ENCODE assay signal across 1 cellular context in the genomic region with DNA sequence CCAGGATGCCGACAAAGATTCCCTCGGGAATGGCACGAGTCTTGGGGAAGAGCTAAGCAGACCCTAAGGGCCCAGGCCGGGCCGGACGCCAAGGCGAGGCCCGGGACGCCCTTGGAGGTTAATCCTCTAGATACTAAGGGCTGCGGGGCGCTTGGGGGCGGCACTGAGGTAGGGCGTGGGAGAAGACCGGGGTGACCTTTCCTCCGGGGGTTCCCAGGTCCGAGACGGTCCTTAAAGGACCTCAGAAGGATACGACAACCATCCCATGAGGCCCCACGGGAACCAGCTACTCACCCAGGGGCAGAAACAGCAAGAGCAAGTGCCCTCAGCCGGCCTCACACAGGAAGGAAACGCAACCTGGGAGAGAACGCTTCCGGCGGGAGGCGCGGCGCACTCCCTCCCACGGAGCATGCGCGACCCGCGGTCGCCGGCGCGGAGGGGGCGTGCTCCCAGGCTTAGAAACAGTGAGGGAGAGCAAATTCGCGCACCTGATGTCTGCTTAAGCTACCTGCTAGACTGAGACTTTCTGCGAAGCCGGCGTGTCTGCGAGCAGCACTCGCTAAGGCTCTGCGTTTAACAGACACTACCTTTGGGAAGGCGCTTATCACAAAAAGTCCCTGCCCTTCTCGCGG.
TF ChIP-seq lines count a peak whose summit lies in the region.

Gene ATAD1, minus strand, starts transcription at position 354 of the 632 bp plus-strand sequence. CDS start 3,627 bp downstream, outside the sequence.

TF ChIP-seq in K562, 482 proteins besides CTCF, POLR2A, EP300 and RAD21 (continued from another document and continues in another):
- no peak for TF ChIP-seq PATZ1 (CRISPR knock-in tag; IDR thresholded peaks at IDR 0.05; ENCODE audit: borderline replicate concordance)
- no peak for TF ChIP-seq PHTF2 (CRISPR knock-in tag; IDR thresholded peaks at IDR 0.05)
- peak; percentile 71 for TF ChIP-seq HMGN3 (IDR thresholded peaks at IDR 0.05; ENCODE audit: borderline replicate concordance, extremely low read depth, insufficient read length, low read depth, low read length)
- peak; percentile 86 for TF ChIP-seq PHF8 (IDR thresholded peaks at IDR 0.05; ENCODE audit: borderline replicate concordance, low read length)
- TF ChIP-seq CTBP1 (IDR thresholded peaks at IDR 0.05; ENCODE audit: borderline replicate concordance), result no peak; the same call in 1 of the 2 replicates
- no peak for TF ChIP-seq SAFB2 (IDR thresholded peaks at IDR 0.05; ENCODE audit: borderline replicate concordance, low read depth, low read length, severe bottlenecking)
- no peak for TF ChIP-seq SREBF1 (IDR thresholded peaks at IDR 0.05; ENCODE audit: borderline replicate concordance, low read depth, low read length)
- TF ChIP-seq CREM (IDR thresholded peaks at IDR 0.05; ENCODE audit: low read depth), result peak; percentile 57
- peak; percentile 56; the same call in 1 of the 2 replicates for TF ChIP-seq ARID4B (CRISPR knock-in tag; IDR thresholded peaks at IDR 0.05)
- TF ChIP-seq, protein P1, sequence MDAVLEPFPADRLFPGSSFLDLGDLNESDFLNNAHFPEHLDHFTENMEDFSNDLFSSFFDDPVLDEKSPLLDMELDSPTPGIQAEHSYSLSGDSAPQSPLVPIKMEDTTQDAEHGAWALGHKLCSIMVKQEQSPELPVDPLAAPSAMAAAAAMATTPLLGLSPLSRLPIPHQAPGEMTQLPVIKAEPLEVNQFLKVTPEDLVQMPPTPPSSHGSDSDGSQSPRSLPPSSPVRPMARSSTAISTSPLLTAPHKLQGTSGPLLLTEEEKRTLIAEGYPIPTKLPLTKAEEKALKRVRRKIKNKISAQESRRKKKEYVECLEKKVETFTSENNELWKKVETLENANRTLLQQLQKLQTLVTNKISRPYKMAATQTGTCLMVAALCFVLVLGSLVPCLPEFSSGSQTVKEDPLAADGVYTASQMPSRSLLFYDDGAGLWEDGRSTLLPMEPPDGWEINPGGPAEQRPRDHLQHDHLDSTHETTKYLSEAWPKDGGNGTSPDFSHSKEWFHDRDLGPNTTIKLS (IDR thresholded peaks at IDR 0.05; ENCODE audit: borderline replicate concordance, low read depth), result no peak
- TF ChIP-seq MITF (IDR thresholded peaks at IDR 0.05), result no peak
- no peak for TF ChIP-seq HDAC8 (tag; IDR thresholded peaks at IDR 0.05)
- TF ChIP-seq C11orf30 (IDR thresholded peaks at IDR 0.05; ENCODE audit: low read depth), result peak; percentile 41; the same call in 1 of the 2 replicates
- no peak for TF ChIP-seq ZC3H4 (CRISPR knock-in tag; IDR thresholded peaks at IDR 0.05; ENCODE audit: borderline replicate concordance)
- no peak for TF ChIP-seq SRF (CRISPR knock-in tag; IDR thresholded peaks at IDR 0.05)
- TF ChIP-seq ZNF586 (CRISPR knock-in tag; conservative IDR thresholded peaks at IDR 0.05), result no peak
- no peak for TF ChIP-seq NCOA4 (IDR thresholded peaks at IDR 0.05; ENCODE audit: partially characterized antibody)
- no peak for TF ChIP-seq STAT5B (CRISPR knock-in tag; IDR thresholded peaks at IDR 0.05)
- 0 out of 2 replicates have a peak, but pooled peaks have one; percentile 57 for TF ChIP-seq FOXP1 (CRISPR knock-in tag; IDR thresholded peaks at IDR 0.05)
- TF ChIP-seq POLR2AphosphoS5 (IDR thresholded peaks at IDR 0.05; ENCODE audit: control insufficient read depth, insufficient read depth, low read depth, low read length), result peak; percentile 75
- no peak for TF ChIP-seq E2F3 (CRISPR knock-in tag; IDR thresholded peaks at IDR 0.05)
- no peak for TF ChIP-seq ZNF551 (CRISPR knock-in tag; IDR thresholded peaks at IDR 0.05)
- TF ChIP-seq RBM14 (IDR thresholded peaks at IDR 0.05; ENCODE audit: borderline replicate concordance, insufficient read depth, low read depth, low read length), result no peak
- TF ChIP-seq, protein P2, sequence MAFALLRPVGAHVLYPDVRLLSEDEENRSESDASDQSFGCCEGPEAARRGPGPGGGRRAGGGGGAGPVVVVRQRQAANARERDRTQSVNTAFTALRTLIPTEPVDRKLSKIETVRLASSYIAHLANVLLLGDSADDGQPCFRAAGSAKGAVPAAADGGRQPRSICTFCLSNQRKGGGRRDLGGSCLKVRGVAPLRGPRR (CRISPR knock-in tag; IDR thresholded peaks at IDR 0.05), result no peak
- TF ChIP-seq MAX (CRISPR knock-in tag; IDR thresholded peaks at IDR 0.05), result peak; percentile 44
- TF ChIP-seq RNF2 (IDR thresholded peaks at IDR 0.05), result 0 out of 2 replicates have a peak, but pooled peaks have one; percentile 16
- TF ChIP-seq, protein P3, sequence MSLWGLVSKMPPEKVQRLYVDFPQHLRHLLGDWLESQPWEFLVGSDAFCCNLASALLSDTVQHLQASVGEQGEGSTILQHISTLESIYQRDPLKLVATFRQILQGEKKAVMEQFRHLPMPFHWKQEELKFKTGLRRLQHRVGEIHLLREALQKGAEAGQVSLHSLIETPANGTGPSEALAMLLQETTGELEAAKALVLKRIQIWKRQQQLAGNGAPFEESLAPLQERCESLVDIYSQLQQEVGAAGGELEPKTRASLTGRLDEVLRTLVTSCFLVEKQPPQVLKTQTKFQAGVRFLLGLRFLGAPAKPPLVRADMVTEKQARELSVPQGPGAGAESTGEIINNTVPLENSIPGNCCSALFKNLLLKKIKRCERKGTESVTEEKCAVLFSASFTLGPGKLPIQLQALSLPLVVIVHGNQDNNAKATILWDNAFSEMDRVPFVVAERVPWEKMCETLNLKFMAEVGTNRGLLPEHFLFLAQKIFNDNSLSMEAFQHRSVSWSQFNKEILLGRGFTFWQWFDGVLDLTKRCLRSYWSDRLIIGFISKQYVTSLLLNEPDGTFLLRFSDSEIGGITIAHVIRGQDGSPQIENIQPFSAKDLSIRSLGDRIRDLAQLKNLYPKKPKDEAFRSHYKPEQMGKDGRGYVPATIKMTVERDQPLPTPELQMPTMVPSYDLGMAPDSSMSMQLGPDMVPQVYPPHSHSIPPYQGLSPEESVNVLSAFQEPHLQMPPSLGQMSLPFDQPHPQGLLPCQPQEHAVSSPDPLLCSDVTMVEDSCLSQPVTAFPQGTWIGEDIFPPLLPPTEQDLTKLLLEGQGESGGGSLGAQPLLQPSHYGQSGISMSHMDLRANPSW (CRISPR knock-in tag; IDR thresholded peaks at IDR 0.05), result no peak
- TF ChIP-seq YBX1 (IDR thresholded peaks at IDR 0.05), result no peak
- no peak for TF ChIP-seq KLF6 (CRISPR knock-in tag; IDR thresholded peaks at IDR 0.05; ENCODE audit: borderline replicate concordance)
- no peak for TF ChIP-seq JUN (IDR thresholded peaks at IDR 0.05; ENCODE audit: borderline replicate concordance, low read depth, low read length)
- TF ChIP-seq JUN (CRISPR knock-in tag; IDR thresholded peaks at IDR 0.05; ENCODE audit: borderline replicate concordance), result no peak
- TF ChIP-seq ELK3 (CRISPR knock-in tag; IDR thresholded peaks at IDR 0.05), result no peak
- no peak for TF ChIP-seq BCLAF1 (IDR thresholded peaks at IDR 0.05; ENCODE audit: borderline replicate concordance in 1 of 2, control insufficient read depth in 1 of 2, low read depth in 2 of 2, low read length in 1 of 2)
